ENCODE assay signal across 8 cellular contexts in genomic region chr13:21326155-21327030, GRCh38.
A peak's percentile ranks its signal among the peaks of the same experiment; 100 is the strongest.
DNase-seq lines count a peak whose midpoint lies in the region; ATAC-seq and TF ChIP-seq lines count a peak whose summit lies in the region.

No MANE protein-coding gene starts in this region.

- peak; percentile 4 for DNase-seq in HCEC 1CT
- peak; percentile 12 for DNase-seq in activated T-cell treated with anti-CD3 and anti-CD28 coated beads, Interleukin-2, amount 50 U/mL, for 4 hours
- peak; percentile 26 to 50 for DNase-seq in cardiac muscle cell (ENCODE audit: low read depth in 1 of 2, low spot score in 1 of 2)
- DNase-seq in omental fat pad (ENCODE audit: low spot score) = no peak
- DNase-seq in T-helper 2 cell treated with Interferon-gamma antibody and Interleukin-4, amounts not matched to agents 5 μg/mL and 100 μg/mL, for 36 hours (ENCODE audit: low spot score) = no peak
- no peak for DNase-seq in NCI-H2081 treated with DMSO at 0.1 percent for 48 hours (lab: John Stamatoyannopoulos, UW)

- no peaks in the 10 kb centered on the region for H3K9me3 ChIP-seq in cardiac muscle cell (ENCODE audit: low read depth)

- H3K4me1 ChIP-seq in cardiac muscle cell (ENCODE audit: low read depth) = no peaks in the 10 kb centered on the region

- H3K4me3 Mint-ChIP-seq in activated T-cell treated with anti-CD3 and anti-CD28 coated beads, Interleukin-2, amount 50 U/mL, for 4 hours = no peak overlapping the region
- no peak overlapping the region for H3K4me3 Mint-ChIP-seq in T-helper 2 cell treated with Interferon-gamma antibody and Interleukin-4, amounts not matched to agents 5 μg/mL and 100 μg/mL, for 36 hours

- H3K27ac Mint-ChIP-seq in T-helper 2 cell treated with Interferon-gamma antibody and Interleukin-4, amounts not matched to agents 5 μg/mL and 100 μg/mL, for 36 hours = no peak overlapping the region

- H3K4me1 Mint-ChIP-seq in activated T-cell treated with anti-CD3 and anti-CD28 coated beads, Interleukin-2, amount 50 U/mL, for 4 hours (ENCODE audit: low read depth) = peaks cover 25% of the 10 kb centered on the region
- H3K4me1 Mint-ChIP-seq in T-helper 2 cell treated with Interferon-gamma antibody and Interleukin-4, amounts not matched to agents 5 μg/mL and 100 μg/mL, for 36 hours (ENCODE audit: low read depth) = peaks cover 37% of the 10 kb centered on the region

- H3K27me3 ChIP-seq in cardiac muscle cell = peaks cover 55% of the 10 kb centered on the region

- peak; percentile 58 to 89 for ATAC-seq in activated T-cell treated with anti-CD3 and anti-CD28 coated beads, Interleukin-2, amount 50 U/mL, for 4 hours
- ATAC-seq in omental fat pad (ENCODE audit: low FRiP score) = peak; percentile 88
- no peak for ATAC-seq in HG02642 (IDR thresholded peaks at IDR 0.05; ENCODE audit: poor library complexity, unreplicated experiment)
- ATAC-seq in GM18519 (IDR thresholded peaks at IDR 0.05; ENCODE audit: low FRiP score, unreplicated experiment) = no peak

- H3K4me3 ChIP-seq in cardiac muscle cell = peak overlapping the region; percentile 42

- peaks cover 11% of the 10 kb centered on the region for H3K36me3 Mint-ChIP-seq in activated T-cell treated with anti-CD3 and anti-CD28 coated beads, Interleukin-2, amount 50 U/mL, for 4 hours (ENCODE audit: insufficient read depth)
- peaks cover 17% of the 10 kb centered on the region for H3K36me3 Mint-ChIP-seq in T-helper 2 cell treated with Interferon-gamma antibody and Interleukin-4, amounts not matched to agents 5 μg/mL and 100 μg/mL, for 36 hours (ENCODE audit: low read depth)

- no peak overlapping the region for H3K27ac ChIP-seq in cardiac muscle cell

- TF ChIP-seq CTCF in cardiac muscle cell (IDR thresholded peaks at IDR 0.05; ENCODE audit: low read depth, low read length) (no peak), omental fat pad (IDR thresholded peaks at IDR 0.05) (no peak)

- H3K27me3 Mint-ChIP-seq in activated T-cell treated with anti-CD3 and anti-CD28 coated beads, Interleukin-2, amount 50 U/mL, for 4 hours (ENCODE audit: low read depth) = no peaks in the 10 kb centered on the region
- no peaks in the 10 kb centered on the region for H3K27me3 Mint-ChIP-seq in T-helper 2 cell treated with Interferon-gamma antibody and Interleukin-4, amounts not matched to agents 5 μg/mL and 100 μg/mL, for 36 hours (ENCODE audit: low read depth)

- no peaks in the 10 kb centered on the region for H3K36me3 ChIP-seq in cardiac muscle cell

- no peaks in the 10 kb centered on the region for H3K9me3 Mint-ChIP-seq in activated T-cell treated with anti-CD3 and anti-CD28 coated beads, Interleukin-2, amount 50 U/mL, for 4 hours
- H3K9me3 Mint-ChIP-seq in T-helper 2 cell treated with Interferon-gamma antibody and Interleukin-4, amounts not matched to agents 5 μg/mL and 100 μg/mL, for 36 hours = no peaks in the 10 kb centered on the region

Comparison
In these comparisons a context has a peak if more than half of its experiments do, and no peak if none do; other contexts are left out.
1. DNase-seq: peak in HCEC 1CT (single experiment), activated T-cell treated with anti-CD3 and anti-CD28 coated beads, Interleukin-2, amount 50 U/mL, for 4 hours (single experiment) and cardiac muscle cell (2 of 2); none in omental fat pad (single experiment), T-helper 2 cell treated with Interferon-gamma antibody and Interleukin-4, amounts not matched to agents 5 μg/mL and 100 μg/mL, for 36 hours (single experiment) and NCI-H2081 treated with DMSO at 0.1 percent for 48 hours (single experiment).
2. ATAC-seq: peak in activated T-cell treated with anti-CD3 and anti-CD28 coated beads, Interleukin-2, amount 50 U/mL, for 4 hours (2 of 2) and omental fat pad (single experiment); none in HG02642 (single experiment) and GM18519 (single experiment).